In genomic region chr14:53032161-53032803, GRCh38 we compare ENCODE assay signal across 10 cellular contexts.
A peak's percentile ranks its signal among the peaks of the same experiment; 100 is the strongest.
DNase-seq lines count a peak whose midpoint lies in the region; ATAC-seq and TF ChIP-seq lines count a peak whose summit lies in the region.
"Had no signal": no experiment of that assay in that cellular context is flagged by ENCODE, and none has a peak within 500 bp of the region (broad histone marks: within the 10 kb centered on the region; RNA-seq: fewer than 3 reads in every experiment).

No MANE protein-coding gene starts in this region.

- H2AFZ ChIP-seq in mesenchymal stem cell (ENCODE audit: low read depth, low read length): no peak overlapping the region

- H3K36me3 ChIP-seq in right atrium auricular region: no peaks in the 10 kb centered on the region
- H3K36me3 ChIP-seq in mesenchymal stem cell (ENCODE audit: control insufficient read depth in 1 of 2, insufficient read depth in 2 of 2, low read depth in 1 of 2, low read length in 2 of 2): peaks cover 0 to 11% of the 10 kb centered on the region in 2 experiments
- H3K36me3 ChIP-seq: upper lobe of left lung had no signal

- H3K14ac ChIP-seq in mesenchymal stem cell (ENCODE audit: low read length in 2 of 2): no peak overlapping the region

- WGBS in mesenchymal stem cell: 51% methylated on average over 2 of the region's 2 CpGs

- H4K8ac ChIP-seq in mesenchymal stem cell (ENCODE audit: low read length): no peak overlapping the region

- intact Hi-C loops in Right ventricle myocardium superior (cut with DNase I): no loop called here

- H3K23ac ChIP-seq in mesenchymal stem cell (ENCODE audit: low read length in 2 of 2): no peak overlapping the region

- DNase-seq in Right ventricle myocardium superior (no peak), right atrium auricular region (ENCODE audit: low spot score) (no peak), epithelial cell of esophagus (ENCODE audit: low read depth) (peak; percentile 67), mesenchymal stem cell (peak; percentile 75)
- no peak for DNase-seq in stimulated activated CD4-positive, alpha-beta T cell treated with anti-CD3 and anti-CD28 coated beads, Interleukin-4, amount 100 ng/mL, for 24 hours
- DNase-seq: activated T-cell treated with anti-CD3 and anti-CD28 coated beads, Interleukin-2, amount 50 U/mL, for 72 hours; upper lobe of left lung had no signal

- H3K27ac ChIP-seq in right atrium auricular region (peak overlapping the region in 1 of 2 donors; percentile 60), mesenchymal stem cell (ENCODE audit: low read length, poor library complexity, severe bottlenecking) (peak overlapping the region; percentile 44)
- H3K27ac ChIP-seq: upper lobe of left lung had no signal

- H2BK12ac ChIP-seq in mesenchymal stem cell (ENCODE audit: low read length in 2 of 2): no peak overlapping the region

- H3K27me3 ChIP-seq in right atrium auricular region (no peaks in the 10 kb centered on the region), mesenchymal stem cell (ENCODE audit: control insufficient read depth in 1 of 2, insufficient read depth in 1 of 2, low read length in 2 of 2) (no peaks in the 10 kb centered on the region)
- H3K27me3 ChIP-seq: upper lobe of left lung had no signal

- no peak overlapping the region for H3K9ac ChIP-seq in mesenchymal stem cell (ENCODE audit: low read length)

- no peak overlapping the region for H3K4me2 ChIP-seq in mesenchymal stem cell (ENCODE audit: low read length, poor library complexity, severe bottlenecking)

- no peak overlapping the region for H3K4ac ChIP-seq in mesenchymal stem cell (ENCODE audit: low read depth in 1 of 2, low read length in 2 of 2)

- no peaks in the 10 kb centered on the region for H3K79me1 ChIP-seq in mesenchymal stem cell (replicated peaks; ENCODE audit: low read length, poor library complexity, severe bottlenecking)

- H2BK120ac ChIP-seq in mesenchymal stem cell (ENCODE audit: low read depth, low read length): no peak overlapping the region

- H3K4me3 ChIP-seq in right atrium auricular region (no peak overlapping the region), epithelial cell of esophagus (ENCODE audit: low read length) (no peak overlapping the region), mesenchymal stem cell (ENCODE audit: insufficient read depth in 1 of 2, low read depth in 1 of 2, low read length in 2 of 2) (no peak overlapping the region)
- H3K4me3 ChIP-seq: upper lobe of left lung had no signal

- no peak overlapping the region for H3K18ac ChIP-seq in mesenchymal stem cell (ENCODE audit: low read depth in 1 of 2, low read length in 2 of 2)

- ATAC-seq in Right ventricle myocardium superior (ENCODE audit: poor library complexity): peak; percentile 87
- ATAC-seq in GM19035 (IDR thresholded peaks at IDR 0.05; ENCODE audit: unreplicated experiment): no peak
- ATAC-seq in HG02571 (IDR thresholded peaks at IDR 0.05; ENCODE audit: unreplicated experiment): no peak
- no peak for ATAC-seq in HG02763 (IDR thresholded peaks at IDR 0.05; ENCODE audit: unreplicated experiment)
- ATAC-seq: activated T-cell treated with anti-CD3 and anti-CD28 coated beads, Interleukin-2, amount 50 U/mL, for 72 hours had no signal

- H2BK15ac ChIP-seq in mesenchymal stem cell (ENCODE audit: low read depth, poor library complexity, severe bottlenecking): no peak overlapping the region

- peaks cover 0 to 18% of the 10 kb centered on the region in 2 donors for H3K4me1 ChIP-seq in right atrium auricular region
- H3K4me1 ChIP-seq in mesenchymal stem cell (ENCODE audit: control insufficient read depth, insufficient read depth, low read depth, low read length): no peaks in the 10 kb centered on the region

- no peak overlapping the region for H4K91ac ChIP-seq in mesenchymal stem cell (ENCODE audit: low read length)

- no peak overlapping the region for H2AK5ac ChIP-seq in mesenchymal stem cell (ENCODE audit: low read length, severe bottlenecking)

- H2BK5ac ChIP-seq in mesenchymal stem cell (ENCODE audit: low read depth, low read length, poor library complexity, severe bottlenecking): no peak overlapping the region

- H3K9me3 ChIP-seq in right atrium auricular region: no peaks in the 10 kb centered on the region
- no peaks in the 10 kb centered on the region for H3K9me3 ChIP-seq in mesenchymal stem cell (ENCODE audit: control insufficient read depth, low read length)
- H3K9me3 ChIP-seq: upper lobe of left lung had no signal

- no peak for TF ChIP-seq CTCF in right atrium auricular region (IDR thresholded peaks at IDR 0.05)
- TF ChIP-seq CTCF in epithelial cell of esophagus (IDR thresholded peaks at IDR 0.05; ENCODE audit: insufficient read depth, low read depth, low read length, missing control alignments): no peak

Comparison
In these comparisons a context has a peak if more than half of its experiments do, and no peak if none do; other contexts are left out.
1. DNase-seq: peak in epithelial cell of esophagus (single experiment) and mesenchymal stem cell (single experiment); none in Right ventricle myocardium superior (single experiment), right atrium auricular region (single experiment) and stimulated activated CD4-positive, alpha-beta T cell treated with anti-CD3 and anti-CD28 coated beads, Interleukin-4, amount 100 ng/mL, for 24 hours (single experiment).